1 cellular context compared by ENCODE assay signal in genomic region chr1:154970631-154971340, GRCh38.
TF ChIP-seq lines count a peak whose summit lies in the region.

A gene with protein sequence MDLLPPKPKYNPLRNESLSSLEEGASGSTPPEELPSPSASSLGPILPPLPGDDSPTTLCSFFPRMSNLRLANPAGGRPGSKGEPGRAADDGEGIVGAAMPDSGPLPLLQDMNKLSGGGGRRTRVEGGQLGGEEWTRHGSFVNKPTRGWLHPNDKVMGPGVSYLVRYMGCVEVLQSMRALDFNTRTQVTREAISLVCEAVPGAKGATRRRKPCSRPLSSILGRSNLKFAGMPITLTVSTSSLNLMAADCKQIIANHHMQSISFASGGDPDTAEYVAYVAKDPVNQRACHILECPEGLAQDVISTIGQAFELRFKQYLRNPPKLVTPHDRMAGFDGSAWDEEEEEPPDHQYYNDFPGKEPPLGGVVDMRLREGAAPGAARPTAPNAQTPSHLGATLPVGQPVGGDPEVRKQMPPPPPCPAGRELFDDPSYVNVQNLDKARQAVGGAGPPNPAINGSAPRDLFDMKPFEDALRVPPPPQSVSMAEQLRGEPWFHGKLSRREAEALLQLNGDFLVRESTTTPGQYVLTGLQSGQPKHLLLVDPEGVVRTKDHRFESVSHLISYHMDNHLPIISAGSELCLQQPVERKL (minus strand): TSS chr1:154970747. CDS start chr1:154970526, 221 bp downstream.

TF ChIP-seq in K562, 482 proteins besides CTCF, POLR2A, EP300 and RAD21 (continued from another document and continues in another):
- TF ChIP-seq ELK3 (CRISPR knock-in tag; IDR thresholded peaks at IDR 0.05) (no peak), U2AF1 (optimal IDR thresholded peaks at IDR 0.05; ENCODE audit: low read depth, low read length) (no peak), THAP7 (CRISPR knock-in tag; IDR thresholded peaks at IDR 0.05) (no peak), HDGF (IDR thresholded peaks at IDR 0.05) (peak; percentile 86), ZBTB1 (CRISPR knock-in tag; IDR thresholded peaks at IDR 0.05; ENCODE audit: borderline replicate concordance, low read depth) (no peak), ZMIZ1 (IDR thresholded peaks at IDR 0.05; ENCODE audit: low read depth in 2 of 2, low read length in 2 of 2) (no peak), POLR2H (tag; IDR thresholded peaks at IDR 0.05; ENCODE audit: low read depth) (no peak), BRF1 (IDR thresholded peaks at IDR 0.05; ENCODE audit: borderline replicate concordance, extremely low read depth, insufficient read length) (no peak), RHOXF2B (CRISPR knock-in tag; conservative IDR thresholded peaks at IDR 0.05) (no peak), ZNF764 (CRISPR knock-in tag; IDR thresholded peaks at IDR 0.05; ENCODE audit: low read depth) (no peak), NFATC3 (IDR thresholded peaks at IDR 0.05) (no peak), ETV5 (CRISPR knock-in tag; IDR thresholded peaks at IDR 0.05; ENCODE audit: low read depth) (no peak), SNRNP70 (optimal IDR thresholded peaks at IDR 0.05; ENCODE audit: low read depth, low read length) (no peak), ID3 (CRISPR knock-in tag; IDR thresholded peaks at IDR 0.05) (no peak), ID3 (tag; IDR thresholded peaks at IDR 0.05) (no peak), MTA2 (IDR thresholded peaks at IDR 0.05; ENCODE audit: low read depth) (0 out of 2 replicates have a peak, but pooled peaks have one; percentile 19), CBX1 (IDR thresholded peaks at IDR 0.05; ENCODE audit: low read depth) (no peak; the same call in 1 of the 2 replicates), CREBBP (IDR thresholded peaks at IDR 0.05; ENCODE audit: low read depth, low read length) (no peak), ATF4 (CRISPR knock-in tag; IDR thresholded peaks at IDR 0.05) (no peak), NELFE (IDR thresholded peaks at IDR 0.05; ENCODE audit: insufficient read depth, insufficient read length) (no peak), RBM22 (IDR thresholded peaks at IDR 0.05; ENCODE audit: low read depth, low read length, poor library complexity, severe bottlenecking) (no peak), ADNP (tag; IDR thresholded peaks at IDR 0.05) (no peak), ZNF431 (CRISPR knock-in tag; IDR thresholded peaks at IDR 0.05) (no peak), SFPQ (IDR thresholded peaks at IDR 0.05; ENCODE audit: low read depth, low read length) (no peak), ZNF12 (CRISPR knock-in tag; IDR thresholded peaks at IDR 0.05) (no peak), BDP1 (IDR thresholded peaks at IDR 0.05; ENCODE audit: insufficient read depth, insufficient read length) (no peak), ZC3H11A (IDR thresholded peaks at IDR 0.05; ENCODE audit: low read depth, low read length) (no peak), NEUROD1 (IDR thresholded peaks at IDR 0.05; ENCODE audit: borderline replicate concordance, low read depth, low read length, partially characterized antibody) (no peak), SOX6 (IDR thresholded peaks at IDR 0.05) (no peak), PRPF4 (IDR thresholded peaks at IDR 0.05; ENCODE audit: insufficient read depth, low read depth, low read length, poor library complexity, severe bottlenecking) (no peak), SAP30 (IDR thresholded peaks at IDR 0.05; ENCODE audit: borderline replicate concordance, insufficient read depth, low read depth, low read length, poor library complexity, severe bottlenecking) (no peak), PRMT5 (CRISPR knock-in tag; IDR thresholded peaks at IDR 0.05) (no peak), MIER1 (IDR thresholded peaks at IDR 0.05; ENCODE audit: low read depth) (no peak), ARHGAP35 (IDR thresholded peaks at IDR 0.05; ENCODE audit: partially characterized antibody) (no peak)
- TF ChIP-seq, protein P1, sequence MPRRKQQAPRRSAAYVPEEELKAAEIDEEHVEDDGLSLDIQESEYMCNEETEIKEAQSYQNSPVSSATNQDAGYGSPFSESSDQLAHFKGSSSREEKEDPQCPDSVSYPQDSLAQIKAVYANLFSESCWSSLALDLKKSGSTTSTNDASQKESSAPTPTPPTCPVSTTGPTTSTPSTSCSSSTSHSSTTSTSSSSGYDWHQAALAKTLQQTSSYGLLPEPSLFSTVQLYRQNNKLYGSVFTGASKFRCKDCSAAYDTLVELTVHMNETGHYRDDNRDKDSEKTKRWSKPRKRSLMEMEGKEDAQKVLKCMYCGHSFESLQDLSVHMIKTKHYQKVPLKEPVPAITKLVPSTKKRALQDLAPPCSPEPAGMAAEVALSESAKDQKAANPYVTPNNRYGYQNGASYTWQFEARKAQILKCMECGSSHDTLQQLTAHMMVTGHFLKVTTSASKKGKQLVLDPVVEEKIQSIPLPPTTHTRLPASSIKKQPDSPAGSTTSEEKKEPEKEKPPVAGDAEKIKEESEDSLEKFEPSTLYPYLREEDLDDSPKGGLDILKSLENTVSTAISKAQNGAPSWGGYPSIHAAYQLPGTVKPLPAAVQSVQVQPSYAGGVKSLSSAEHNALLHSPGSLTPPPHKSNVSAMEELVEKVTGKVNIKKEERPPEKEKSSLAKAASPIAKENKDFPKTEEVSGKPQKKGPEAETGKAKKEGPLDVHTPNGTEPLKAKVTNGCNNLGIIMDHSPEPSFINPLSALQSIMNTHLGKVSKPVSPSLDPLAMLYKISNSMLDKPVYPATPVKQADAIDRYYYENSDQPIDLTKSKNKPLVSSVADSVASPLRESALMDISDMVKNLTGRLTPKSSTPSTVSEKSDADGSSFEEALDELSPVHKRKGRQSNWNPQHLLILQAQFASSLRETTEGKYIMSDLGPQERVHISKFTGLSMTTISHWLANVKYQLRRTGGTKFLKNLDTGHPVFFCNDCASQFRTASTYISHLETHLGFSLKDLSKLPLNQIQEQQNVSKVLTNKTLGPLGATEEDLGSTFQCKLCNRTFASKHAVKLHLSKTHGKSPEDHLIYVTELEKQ (CRISPR knock-in tag; IDR thresholded peaks at IDR 0.05): no peak
- TF ChIP-seq, protein P2, sequence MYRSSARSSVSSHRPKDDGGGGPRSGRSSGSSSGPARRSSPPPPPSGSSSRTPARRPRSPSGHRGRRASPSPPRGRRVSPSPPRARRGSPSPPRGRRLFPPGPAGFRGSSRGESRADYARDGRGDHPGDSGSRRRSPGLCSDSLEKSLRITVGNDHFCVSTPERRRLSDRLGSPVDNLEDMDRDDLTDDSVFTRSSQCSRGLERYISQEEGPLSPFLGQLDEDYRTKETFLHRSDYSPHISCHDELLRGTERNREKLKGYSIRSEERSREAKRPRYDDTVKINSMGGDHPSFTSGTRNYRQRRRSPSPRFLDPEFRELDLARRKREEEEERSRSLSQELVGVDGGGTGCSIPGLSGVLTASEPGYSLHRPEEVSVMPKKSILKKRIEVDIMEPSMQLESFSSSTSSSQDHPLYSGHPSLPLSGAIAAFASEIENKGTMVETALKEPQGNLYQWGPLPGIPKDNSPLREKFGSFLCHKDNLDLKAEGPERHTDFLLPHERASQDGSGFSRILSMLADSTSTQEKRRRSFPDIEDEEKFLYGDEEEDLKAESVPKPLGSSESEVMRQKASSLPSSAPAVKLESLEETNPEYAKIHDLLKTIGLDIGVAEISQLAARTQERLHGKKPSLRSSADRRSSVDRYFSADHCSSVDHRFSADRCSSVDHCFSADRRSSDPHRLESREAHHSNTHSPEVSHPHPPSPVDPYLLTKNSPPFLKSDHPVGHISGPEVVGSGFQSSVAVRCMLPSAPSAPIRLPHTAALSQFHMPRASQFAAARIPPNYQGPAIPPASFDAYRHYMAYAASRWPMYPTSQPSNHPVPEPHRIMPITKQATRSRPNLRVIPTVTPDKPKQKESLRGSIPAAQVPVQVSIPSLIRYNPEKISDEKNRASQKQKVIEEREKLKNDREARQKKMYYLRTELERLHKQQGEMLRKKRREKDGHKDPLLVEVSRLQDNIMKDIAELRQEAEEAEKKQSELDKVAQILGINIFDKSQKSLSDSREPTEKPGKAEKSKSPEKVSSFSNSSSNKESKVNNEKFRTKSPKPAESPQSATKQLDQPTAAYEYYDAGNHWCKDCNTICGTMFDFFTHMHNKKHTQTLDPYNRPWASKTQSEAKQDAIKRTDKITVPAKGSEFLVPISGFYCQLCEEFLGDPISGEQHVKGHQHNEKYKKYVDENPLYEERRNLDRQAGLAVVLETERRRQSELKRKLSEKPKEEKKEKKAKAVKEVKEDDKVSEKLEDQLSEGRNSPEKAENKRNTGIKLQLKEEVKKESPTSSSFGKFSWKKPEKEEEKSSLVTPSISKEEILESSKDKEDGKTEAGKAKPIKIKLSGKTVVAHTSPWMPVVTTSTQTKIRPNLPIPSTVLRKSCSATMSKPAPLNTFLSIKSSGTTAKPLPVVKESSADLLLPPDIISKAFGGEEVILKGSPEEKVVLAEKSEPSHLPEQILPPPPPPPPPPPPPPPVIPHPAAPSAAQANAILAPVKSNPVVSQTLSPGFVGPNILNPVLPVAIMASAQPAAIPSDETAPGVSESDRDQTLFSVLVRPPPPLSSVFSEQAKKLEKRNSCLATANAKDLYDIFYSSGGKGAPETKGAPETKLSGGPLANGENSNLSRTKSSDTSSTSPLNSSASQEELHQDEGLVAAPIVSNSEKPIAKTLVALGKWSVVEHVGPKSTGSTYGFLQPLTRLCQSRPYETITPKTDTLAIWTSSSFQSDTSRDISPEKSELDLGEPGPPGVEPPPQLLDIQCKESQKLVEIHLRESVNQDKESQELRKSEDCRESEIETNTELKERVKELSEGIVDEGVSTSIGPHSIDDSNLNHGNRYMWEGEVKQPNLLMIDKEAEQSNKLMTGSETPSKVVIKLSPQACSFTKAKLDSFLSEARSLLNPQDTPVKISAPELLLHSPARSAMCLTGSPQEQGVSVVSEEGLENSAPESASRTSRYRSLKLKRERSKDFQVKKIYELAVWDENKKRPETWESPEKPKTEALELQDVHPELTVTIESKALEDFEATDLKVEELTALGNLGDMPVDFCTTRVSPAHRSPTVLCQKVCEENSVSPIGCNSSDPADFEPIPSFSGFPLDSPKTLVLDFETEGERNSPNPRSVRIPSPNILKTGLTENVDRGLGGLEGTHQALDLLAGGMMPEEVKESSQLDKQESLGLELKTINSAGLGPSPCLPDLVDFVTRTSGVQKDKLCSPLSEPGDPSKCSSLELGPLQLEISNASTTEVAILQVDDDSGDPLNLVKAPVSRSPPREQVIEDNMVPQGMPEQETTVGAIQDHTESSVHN (IDR thresholded peaks at IDR 0.05; ENCODE audit: borderline replicate concordance in 1 of 2, low read depth in 1 of 2): no peak
